ENCODE assay signal across 1 cellular context in genomic region chr5:141521244-141521781, GRCh38.
TF ChIP-seq lines count a peak whose summit lies in the region.

No MANE protein-coding gene starts in this region.

TF ChIP-seq in HepG2, 621 proteins besides CTCF, POLR2A, EP300 and RAD21:
- TF ChIP-seq, protein P1, sequence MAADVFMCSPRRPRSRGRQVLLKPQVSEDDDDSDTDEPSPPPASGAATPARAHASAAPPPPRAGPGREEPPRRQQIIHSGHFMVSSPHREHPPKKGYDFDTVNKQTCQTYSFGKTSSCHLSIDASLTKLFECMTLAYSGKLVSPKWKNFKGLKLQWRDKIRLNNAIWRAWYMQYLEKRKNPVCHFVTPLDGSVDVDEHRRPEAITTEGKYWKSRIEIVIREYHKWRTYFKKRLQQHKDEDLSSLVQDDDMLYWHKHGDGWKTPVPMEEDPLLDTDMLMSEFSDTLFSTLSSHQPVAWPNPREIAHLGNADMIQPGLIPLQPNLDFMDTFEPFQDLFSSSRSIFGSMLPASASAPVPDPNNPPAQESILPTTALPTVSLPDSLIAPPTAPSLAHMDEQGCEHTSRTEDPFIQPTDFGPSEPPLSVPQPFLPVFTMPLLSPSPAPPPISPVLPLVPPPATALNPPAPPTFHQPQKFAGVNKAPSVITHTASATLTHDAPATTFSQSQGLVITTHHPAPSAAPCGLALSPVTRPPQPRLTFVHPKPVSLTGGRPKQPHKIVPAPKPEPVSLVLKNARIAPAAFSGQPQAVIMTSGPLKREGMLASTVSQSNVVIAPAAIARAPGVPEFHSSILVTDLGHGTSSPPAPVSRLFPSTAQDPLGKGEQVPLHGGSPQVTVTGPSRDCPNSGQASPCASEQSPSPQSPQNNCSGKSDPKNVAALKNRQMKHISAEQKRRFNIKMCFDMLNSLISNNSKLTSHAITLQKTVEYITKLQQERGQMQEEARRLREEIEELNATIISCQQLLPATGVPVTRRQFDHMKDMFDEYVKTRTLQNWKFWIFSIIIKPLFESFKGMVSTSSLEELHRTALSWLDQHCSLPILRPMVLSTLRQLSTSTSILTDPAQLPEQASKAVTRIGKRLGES (CRISPR knock-in tag; IDR thresholded peaks at IDR 0.05; ENCODE audit: borderline replicate concordance), result no peak
- TF ChIP-seq ZNF530 (CRISPR knock-in tag; IDR thresholded peaks at IDR 0.05; ENCODE audit: low read depth) (no peak), BHLHE40 (IDR thresholded peaks at IDR 0.05; ENCODE audit: low read length) (no peak), FIP1L1 (IDR thresholded peaks at IDR 0.05; ENCODE audit: borderline replicate concordance, insufficient read depth, low read depth, low read length) (no peak), FOXO4 (CRISPR knock-in tag; conservative IDR thresholded peaks at IDR 0.05) (no peak), HMG20A (CRISPR knock-in tag; IDR thresholded peaks at IDR 0.05; ENCODE audit: borderline replicate concordance) (0 out of 2 replicates have a peak, but pooled peaks have one; percentile 25), SSRP1 (CRISPR knock-in tag; IDR thresholded peaks at IDR 0.05) (no peak), FOSL2 (CRISPR knock-in tag; IDR thresholded peaks at IDR 0.05) (peak; percentile 86), ETV5 (CRISPR knock-in tag; IDR thresholded peaks at IDR 0.05; ENCODE audit: borderline replicate concordance) (peak; percentile 16; the same call in 1 of the 2 replicates), ZNF746 (CRISPR knock-in tag; IDR thresholded peaks at IDR 0.05) (no peak), SOX6 (IDR thresholded peaks at IDR 0.05) (no peak), SOX6 (CRISPR knock-in tag; IDR thresholded peaks at IDR 0.05) (peak; percentile 56; the same call in 1 of the 2 replicates), SOX5 (CRISPR knock-in tag; IDR thresholded peaks at IDR 0.05; ENCODE audit: borderline replicate concordance) (peak; percentile 85; the same call in 1 of the 2 replicates), POLR2G (IDR thresholded peaks at IDR 0.05; ENCODE audit: low read depth, low read length) (no peak), ISX (CRISPR knock-in tag; conservative IDR thresholded peaks at IDR 0.05) (no peak), ZNF354B (CRISPR knock-in tag; IDR thresholded peaks at IDR 0.05) (no peak), GABPA (IDR thresholded peaks at IDR 0.05; ENCODE audit: low read depth, low read length) (no peak), GABPA (CRISPR knock-in tag; IDR thresholded peaks at IDR 0.05; ENCODE audit: low read depth) (no peak), SAP130 (CRISPR knock-in tag; IDR thresholded peaks at IDR 0.05; ENCODE audit: low read depth) (peak; percentile 40; the same call in 1 of the 2 replicates), ZNF333 (CRISPR knock-in tag; IDR thresholded peaks at IDR 0.05; ENCODE audit: borderline replicate concordance) (no peak), KDM1A (CRISPR knock-in tag; IDR thresholded peaks at IDR 0.05) (no peak), SOX13 (IDR thresholded peaks at IDR 0.05) (0 out of 2 replicates have a peak, but pooled peaks have one; percentile 53), SOX13 (CRISPR knock-in tag; conservative IDR thresholded peaks at IDR 0.05 in 1 of 2, IDR thresholded peaks at IDR 0.05 in 1 of 2) (peak in 1 of 2 experiments; percentile 87; a peak in 2 of 4 replicates), ZNF251 (CRISPR knock-in tag; IDR thresholded peaks at IDR 0.05) (no peak), FOXP1 (IDR thresholded peaks at IDR 0.05) (no peak), FOXP1 (CRISPR knock-in tag; IDR thresholded peaks at IDR 0.05) (peak; percentile 32; the same call in 1 of the 2 replicates), ARNTL (CRISPR knock-in tag; IDR thresholded peaks at IDR 0.05) (no peak), TFE3 (CRISPR knock-in tag; IDR thresholded peaks at IDR 0.05) (0 out of 2 replicates have a peak, but pooled peaks have one; percentile 14), ZSCAN22 (CRISPR knock-in tag; IDR thresholded peaks at IDR 0.05) (no peak), ZNF207 (IDR thresholded peaks at IDR 0.05; ENCODE audit: borderline replicate concordance) (no peak), ZUFSP (CRISPR knock-in tag; IDR thresholded peaks at IDR 0.05; ENCODE audit: borderline replicate concordance) (no peak), ATRX (CRISPR knock-in tag; IDR thresholded peaks at IDR 0.05; ENCODE audit: borderline replicate concordance) (no peak), ZNF782 (CRISPR knock-in tag; IDR thresholded peaks at IDR 0.05; ENCODE audit: borderline replicate concordance) (no peak)
- TF ChIP-seq, protein P2, sequence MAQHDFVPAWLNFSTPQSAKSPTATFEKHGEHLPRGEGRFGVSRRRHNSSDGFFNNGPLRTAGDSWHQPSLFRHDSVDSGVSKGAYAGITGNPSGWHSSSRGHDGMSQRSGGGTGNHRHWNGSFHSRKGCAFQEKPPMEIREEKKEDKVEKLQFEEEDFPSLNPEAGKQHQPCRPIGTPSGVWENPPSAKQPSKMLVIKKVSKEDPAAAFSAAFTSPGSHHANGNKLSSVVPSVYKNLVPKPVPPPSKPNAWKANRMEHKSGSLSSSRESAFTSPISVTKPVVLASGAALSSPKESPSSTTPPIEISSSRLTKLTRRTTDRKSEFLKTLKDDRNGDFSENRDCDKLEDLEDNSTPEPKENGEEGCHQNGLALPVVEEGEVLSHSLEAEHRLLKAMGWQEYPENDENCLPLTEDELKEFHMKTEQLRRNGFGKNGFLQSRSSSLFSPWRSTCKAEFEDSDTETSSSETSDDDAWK (CRISPR knock-in tag; IDR thresholded peaks at IDR 0.05), result no peak
- TF ChIP-seq, protein P3, sequence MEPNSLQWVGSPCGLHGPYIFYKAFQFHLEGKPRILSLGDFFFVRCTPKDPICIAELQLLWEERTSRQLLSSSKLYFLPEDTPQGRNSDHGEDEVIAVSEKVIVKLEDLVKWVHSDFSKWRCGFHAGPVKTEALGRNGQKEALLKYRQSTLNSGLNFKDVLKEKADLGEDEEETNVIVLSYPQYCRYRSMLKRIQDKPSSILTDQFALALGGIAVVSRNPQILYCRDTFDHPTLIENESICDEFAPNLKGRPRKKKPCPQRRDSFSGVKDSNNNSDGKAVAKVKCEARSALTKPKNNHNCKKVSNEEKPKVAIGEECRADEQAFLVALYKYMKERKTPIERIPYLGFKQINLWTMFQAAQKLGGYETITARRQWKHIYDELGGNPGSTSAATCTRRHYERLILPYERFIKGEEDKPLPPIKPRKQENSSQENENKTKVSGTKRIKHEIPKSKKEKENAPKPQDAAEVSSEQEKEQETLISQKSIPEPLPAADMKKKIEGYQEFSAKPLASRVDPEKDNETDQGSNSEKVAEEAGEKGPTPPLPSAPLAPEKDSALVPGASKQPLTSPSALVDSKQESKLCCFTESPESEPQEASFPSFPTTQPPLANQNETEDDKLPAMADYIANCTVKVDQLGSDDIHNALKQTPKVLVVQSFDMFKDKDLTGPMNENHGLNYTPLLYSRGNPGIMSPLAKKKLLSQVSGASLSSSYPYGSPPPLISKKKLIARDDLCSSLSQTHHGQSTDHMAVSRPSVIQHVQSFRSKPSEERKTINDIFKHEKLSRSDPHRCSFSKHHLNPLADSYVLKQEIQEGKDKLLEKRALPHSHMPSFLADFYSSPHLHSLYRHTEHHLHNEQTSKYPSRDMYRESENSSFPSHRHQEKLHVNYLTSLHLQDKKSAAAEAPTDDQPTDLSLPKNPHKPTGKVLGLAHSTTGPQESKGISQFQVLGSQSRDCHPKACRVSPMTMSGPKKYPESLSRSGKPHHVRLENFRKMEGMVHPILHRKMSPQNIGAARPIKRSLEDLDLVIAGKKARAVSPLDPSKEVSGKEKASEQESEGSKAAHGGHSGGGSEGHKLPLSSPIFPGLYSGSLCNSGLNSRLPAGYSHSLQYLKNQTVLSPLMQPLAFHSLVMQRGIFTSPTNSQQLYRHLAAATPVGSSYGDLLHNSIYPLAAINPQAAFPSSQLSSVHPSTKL (CRISPR knock-in tag; IDR thresholded peaks at IDR 0.05), result peak; percentile 51; the same call in 1 of the 2 replicates
